Comparison of ENCODE assay signal across 25 cellular contexts in genomic region chr2:16933355-16933754, GRCh38.
"Had no signal": no experiment of that assay in that cellular context is flagged by ENCODE, and none has a peak within 500 bp of the region (broad histone marks: within the 10 kb centered on the region; RNA-seq: fewer than 3 reads in every experiment).

No MANE protein-coding gene starts in this region.

- ATAC-seq: activated CD4-positive, CD25-positive, alpha-beta regulatory T cell treated with anti-CD3 and anti-CD28 coated beads, Interleukin-2, amount 50 U/mL, for 24 hours; activated CD8-positive, alpha-beta T cell treated with anti-CD3 and anti-CD28 coated beads for 36 hours; activated T-cell treated with anti-CD3 and anti-CD28 coated beads, Interleukin-2, amount 50 U/mL, for 72 hours; K562; PC-3 had no signal

- H3K27ac Mint-ChIP-seq: activated CD8-positive, alpha-beta T cell treated with anti-CD3 and anti-CD28 coated beads for 36 hours; activated naive CD4-positive, alpha-beta T cell treated with anti-CD3 and anti-CD28 coated beads, Interleukin-2, amount 10 ng/mL, durations not matched to agents 7 days and 5 days; activated naive CD8-positive, alpha-beta T cell treated with anti-CD3 and anti-CD28 coated beads for 36 hours; activated T-cell treated with anti-CD3 and anti-CD28 coated beads, Interleukin-2, amount 50 U/mL, for 72 hours; activated T-helper 2 cell treated with anti-CD3 and anti-CD28 coated beads, Interferon-gamma antibody, Interleukin-2, Interleukin-4, amounts not matched to agents 10 μg/mL and 5 μg/mL and 100 μg/mL, durations not matched to agents 14 hours and 24 hours and 36 hours; T-helper 1 cell treated with Interleukin-12 subunit alpha and Interleukin-12 subunit beta and Interleukin-4 antibody, amounts not matched to agents 30 μg/mL and 1 μg/mL, for 36 hours had no signal

- H3K27me3 Mint-ChIP-seq: activated CD8-positive, alpha-beta T cell treated with anti-CD3 and anti-CD28 coated beads for 36 hours; activated naive CD4-positive, alpha-beta T cell treated with anti-CD3 and anti-CD28 coated beads, Interleukin-2, amount 10 ng/mL, durations not matched to agents 7 days and 5 days; activated naive CD8-positive, alpha-beta T cell treated with anti-CD3 and anti-CD28 coated beads for 36 hours had no signal

- H3K36me3 Mint-ChIP-seq: activated naive CD4-positive, alpha-beta T cell treated with anti-CD3 and anti-CD28 coated beads, Interleukin-2, amount 10 ng/mL, durations not matched to agents 7 days and 5 days; activated naive CD8-positive, alpha-beta T cell treated with anti-CD3 and anti-CD28 coated beads for 36 hours had no signal

- DNase-seq: activated CD4-positive, alpha-beta T cell treated with anti-CD3 and anti-CD28 coated beads for 4 hours; activated CD8-positive, alpha-beta memory T cell treated with anti-CD3 and anti-CD28 coated beads, Interleukin-2, amount 50 U/mL, for 4 hours; activated CD8-positive, alpha-beta T cell treated with anti-CD3 and anti-CD28 coated beads for 36 hours; activated gamma-delta T cell treated with Interleukin-2 at 50 U/mL for 16 hours; activated naive CD4-positive, alpha-beta T cell treated with anti-CD3 and anti-CD28 coated beads, Interleukin-2, amount 10 ng/mL, durations not matched to agents 7 days and 5 days; activated naive CD8-positive, alpha-beta T cell treated with anti-CD3 and anti-CD28 coated beads for 36 hours; activated T-cell treated with anti-CD3 and anti-CD28 coated beads, Interleukin-2, amount 50 U/mL, for 72 hours; adrenal gland; anterior cingulate cortex; central memory CD4-positive, alpha-beta T cell; Karpas-422; MM.1S; NCI-H1105; NCI-H1436; NCI-H187 treated with DMSO at 0.1 percent for 48 hours; NCI-H2081 treated with DMSO at 0.1 percent for 48 hours; NCI-H526 treated with DMSO at 0.1 percent for 48 hours; PC-3; SIG-M5 had no signal

- H3K4me1 Mint-ChIP-seq: activated naive CD4-positive, alpha-beta T cell treated with anti-CD3 and anti-CD28 coated beads, Interleukin-2, amount 10 ng/mL, durations not matched to agents 7 days and 5 days; activated naive CD8-positive, alpha-beta T cell treated with anti-CD3 and anti-CD28 coated beads for 36 hours had no signal

- H3K4me3 ChIP-seq: adrenal gland, breast epithelium, K562, SK-N-MC had no signal

- H3K9me3 Mint-ChIP-seq: activated CD8-positive, alpha-beta T cell treated with anti-CD3 and anti-CD28 coated beads for 36 hours; activated naive CD4-positive, alpha-beta T cell treated with anti-CD3 and anti-CD28 coated beads, Interleukin-2, amount 10 ng/mL, durations not matched to agents 7 days and 5 days; activated naive CD8-positive, alpha-beta T cell treated with anti-CD3 and anti-CD28 coated beads for 36 hours; activated T-helper 2 cell treated with anti-CD3 and anti-CD28 coated beads, Interferon-gamma antibody, Interleukin-2, Interleukin-4, amounts not matched to agents 10 μg/mL and 5 μg/mL and 100 μg/mL, durations not matched to agents 14 hours and 24 hours and 36 hours; T-helper 1 cell treated with Interleukin-12 subunit alpha and Interleukin-12 subunit beta and Interleukin-4 antibody, amounts not matched to agents 30 μg/mL and 1 μg/mL, for 36 hours had no signal

- H3K4me3 Mint-ChIP-seq: activated CD8-positive, alpha-beta T cell treated with anti-CD3 and anti-CD28 coated beads for 36 hours; activated naive CD4-positive, alpha-beta T cell treated with anti-CD3 and anti-CD28 coated beads, Interleukin-2, amount 10 ng/mL, durations not matched to agents 7 days and 5 days; activated naive CD8-positive, alpha-beta T cell treated with anti-CD3 and anti-CD28 coated beads for 36 hours; activated T-cell treated with anti-CD3 and anti-CD28 coated beads, Interleukin-2, amount 50 U/mL, for 72 hours; T-helper 1 cell treated with Interleukin-12 subunit alpha and Interleukin-12 subunit beta and Interleukin-4 antibody, amounts not matched to agents 30 μg/mL and 1 μg/mL, for 36 hours had no signal
